ENCODE assay signal across 8 cellular contexts in genomic region chr12:12784911-12785814, GRCh38.
DNase-seq lines count a peak whose midpoint lies in the region; ATAC-seq and TF ChIP-seq lines count a peak whose summit lies in the region.

A gene with protein sequence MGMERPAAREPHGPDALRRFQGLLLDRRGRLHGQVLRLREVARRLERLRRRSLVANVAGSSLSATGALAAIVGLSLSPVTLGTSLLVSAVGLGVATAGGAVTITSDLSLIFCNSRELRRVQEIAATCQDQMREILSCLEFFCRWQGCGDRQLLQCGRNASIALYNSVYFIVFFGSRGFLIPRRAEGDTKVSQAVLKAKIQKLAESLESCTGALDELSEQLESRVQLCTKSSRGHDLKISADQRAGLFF (plus strand): TSS chr12:12785659. CDS start chr12:12785692, 33 bp downstream.

- no peaks in the 10 kb centered on the region for H3K36me3 ChIP-seq in OCI-LY1 (ENCODE audit: insufficient read depth, low read length)
- no peaks in the 10 kb centered on the region for H3K36me3 ChIP-seq in effector memory CD4-positive, alpha-beta T cell (ENCODE audit: control insufficient read depth, insufficient read depth, low read length)
- H3K36me3 ChIP-seq in muscle layer of colon (ENCODE audit: insufficient read depth, low read length), result no peaks in the 10 kb centered on the region

- H3K4me3 ChIP-seq in OCI-LY1 (ENCODE audit: low read depth, low read length, poor library complexity, severe bottlenecking) (peak within 1 kb of the TSS; percentile 76), muscle layer of colon (ENCODE audit: low read depth in 1 of 2, low read length in 2 of 2) (peak within 1 kb of the TSS in 1 of 2 donors; percentile 75)
- H3K4me3 ChIP-seq in effector memory CD4-positive, alpha-beta T cell (ENCODE audit: insufficient read depth, low read depth, low read length, poor library complexity, severe bottlenecking), result peak within 1 kb of the TSS; percentile 69

- H3K79me2 ChIP-seq in OCI-LY1 (ENCODE audit: insufficient read depth, low read length), result no peaks in the 10 kb centered on the region

- H3K27ac ChIP-seq in C4-2B (peak within 1 kb of the TSS; percentile 93), OCI-LY1 (ENCODE audit: low read depth, low read length, poor library complexity, severe bottlenecking) (no peak within 1 kb of the TSS), muscle layer of colon (ENCODE audit: low read depth, low read length) (peak within 1 kb of the TSS; percentile 97)
- H3K27ac ChIP-seq in effector memory CD4-positive, alpha-beta T cell (ENCODE audit: insufficient read depth, low read length, poor library complexity, severe bottlenecking), result peak within 1 kb of the TSS; percentile 78

- TF ChIP-seq CTCF in C4-2B (conservative IDR thresholded peaks at IDR 0.05), result no peak
- TF ChIP-seq CTCF in OCI-LY1 (IDR thresholded peaks at IDR 0.05; ENCODE audit: low read length), result no peak

- H3K4me1 ChIP-seq in OCI-LY1 (ENCODE audit: insufficient read depth, low read length, severe bottlenecking) (peaks cover 26% of the 10 kb centered on the region), muscle layer of colon (ENCODE audit: insufficient read depth, low read length) (peaks cover 15% of the 10 kb centered on the region)
- H3K4me1 ChIP-seq in effector memory CD4-positive, alpha-beta T cell (ENCODE audit: control insufficient read depth, insufficient read depth, low read length, poor library complexity, severe bottlenecking), result peaks cover 8% of the 10 kb centered on the region

- H3K9me3 ChIP-seq in OCI-LY1 (ENCODE audit: low read length) (no peaks in the 10 kb centered on the region), muscle layer of colon (ENCODE audit: low read length) (no peaks in the 10 kb centered on the region)
- no peaks in the 10 kb centered on the region for H3K9me3 ChIP-seq in effector memory CD4-positive, alpha-beta T cell (ENCODE audit: control insufficient read depth, low read length)

- no peaks in the 10 kb centered on the region for H3F3A ChIP-seq in OCI-LY1 (ENCODE audit: insufficient read depth, low read length)

- H3K4me2 ChIP-seq in OCI-LY1 (ENCODE audit: low read length), result peak within 1 kb of the TSS; percentile 90

- ATAC-seq in HG02970 (IDR thresholded peaks at IDR 0.05; ENCODE audit: low FRiP score, unreplicated experiment), result no peak

- no peaks in the 10 kb centered on the region for H3K9me2 ChIP-seq in OCI-LY1 (ENCODE audit: low read depth, low read length)

- no peaks in the 10 kb centered on the region for H4K20me1 ChIP-seq in OCI-LY1 (ENCODE audit: insufficient read depth, low read length)

- DNase-seq in effector memory CD4-positive, alpha-beta T cell, result no peak
- no peak for DNase-seq in NCI-H82 treated with DMSO at 0.1 percent for 48 hours (lab: John Stamatoyannopoulos, UW; ENCODE audit: unreplicated experiment)
- DNase-seq in NCI-H128 (lab: John Stamatoyannopoulos, UW; ENCODE audit: unreplicated experiment), result no peak
- no peak for DNase-seq in HUDEP-2 (lab: John Stamatoyannopoulos, UW; ENCODE audit: unreplicated experiment in 76 of 76)

- H3K9ac ChIP-seq in OCI-LY1 (ENCODE audit: low read length), result peak within 1 kb of the TSS; percentile 89
- peak within 1 kb of the TSS; percentile 27 for H3K9ac ChIP-seq in muscle layer of colon (ENCODE audit: low read length)

- peak within 1 kb of the TSS; percentile 76; the same call in 1 of the 2 replicates for H2AFZ ChIP-seq in OCI-LY1 (ENCODE audit: low read length)

- H3K27me3 ChIP-seq in OCI-LY1 (ENCODE audit: insufficient read depth, low read length), result no peaks in the 10 kb centered on the region
- H3K27me3 ChIP-seq in effector memory CD4-positive, alpha-beta T cell (replicated peaks; ENCODE audit: control insufficient read depth, insufficient read depth, low read length, poor library complexity, severe bottlenecking), result no peaks in the 10 kb centered on the region
- H3K27me3 ChIP-seq in muscle layer of colon (ENCODE audit: control insufficient read depth in 1 of 2, insufficient read depth in 2 of 2, low read length in 2 of 2), result no peaks in the 10 kb centered on the region
